ENCODE assay signal across 32 cellular contexts in the genomic region with DNA sequence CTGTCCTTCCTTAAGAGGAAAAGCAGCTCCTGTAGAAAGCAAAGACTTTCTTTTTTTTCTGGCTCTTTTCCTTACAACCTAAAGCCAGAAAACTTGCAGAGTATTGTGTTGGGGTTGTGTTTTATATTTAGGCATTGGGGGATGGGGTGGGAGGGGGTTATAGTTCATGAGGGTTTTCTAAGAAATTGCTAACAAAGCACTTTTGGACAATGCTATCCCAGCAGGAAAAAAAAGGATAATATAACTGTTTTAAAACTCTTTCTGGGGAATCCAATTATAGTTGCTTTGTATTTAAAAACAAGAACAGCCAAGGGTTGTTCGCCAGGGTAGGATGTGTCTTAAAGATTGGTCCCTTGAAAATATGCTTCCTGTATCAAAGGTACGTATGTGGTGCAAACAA.
"Had no signal": no experiment of that assay in that cellular context is flagged by ENCODE, and none has a peak within 500 bp of the region (broad histone marks: within the 10 kb centered on the region; RNA-seq: fewer than 3 reads in every experiment).

No MANE protein-coding gene starts in this region.

- DNase-seq: naive B cell; naive thymus-derived CD8-positive, alpha-beta T cell; nephron progenitor cell; occipital lobe; ovary; posterior cingulate gyrus; psoas muscle; right cardiac atrium; spleen; stimulated activated CD4-positive, alpha-beta T cell treated with anti-CD3 and anti-CD28 coated beads, Interleukin-12 subunit alpha, Interleukin-12 subunit beta, amount 100 ng/mL, for 4 hours; stimulated activated CD4-positive, alpha-beta T cell treated with anti-CD3 and anti-CD28 coated beads, Interleukin-1b, Interleukin-23, amount 100 ng/mL, for 48 hours; stimulated activated CD4-positive, alpha-beta T cell treated with anti-CD3 and anti-CD28 coated beads, Interleukin-4, amount 100 ng/mL, for 1 hour; stimulated activated CD4-positive, alpha-beta T cell treated with anti-CD3 and anti-CD28 coated beads, Interleukin-4, amount 100 ng/mL, for 4 hours; stimulated activated CD8-positive, alpha-beta memory T cell treated with anti-CD3 and anti-CD28 coated beads, Interleukin-4, amount 100 ng/mL, for 48 hours; stimulated activated naive CD4-positive, alpha-beta T cell treated with Interleukin-2 at 50 U/mL for 16 hours; stimulated activated naive CD8-positive, alpha-beta T cell treated with anti-CD3 and anti-CD28 coated beads, Interleukin-15, amount 100 ng/mL, for 72 hours; substantia nigra; testis; tibial artery; transverse colon; upper lobe of right lung; uterus had no signal

- H3K27me3 ChIP-seq: ovary, spleen, suprapubic skin, testis, tibial artery, transverse colon, upper lobe of right lung, uterus had no signal

- H3K79me2 ChIP-seq: parathyroid adenoma had no signal

- H3K9me3 Mint-ChIP-seq: naive B cell; naive thymus-derived CD8-positive, alpha-beta T cell; natural killer cell treated with Interleukin-12 subunit alpha and Interleukin-12 subunit beta and Interleukin-15 and Interleukin-18, amount 100 ng/mL, for 72 hours; nephron progenitor cell; neural crest cell; stimulated activated memory B cell treated with anti-CD40 and anti-IgM and Interleukin-4, amounts not matched to agents 10 μg/mL and 1 μg/mL and 100 μg/mL, for 72 hours; stimulated activated naive CD8-positive, alpha-beta T cell treated with anti-CD3 and anti-CD28 coated beads, Interleukin-15, amount 100 ng/mL, for 72 hours; type B pancreatic cell had no signal

- H3K9ac ChIP-seq: parathyroid adenoma had no signal

- H3K36me3 ChIP-seq: ovary, spleen, suprapubic skin, transverse colon, upper lobe of right lung, uterus had no signal

- ATAC-seq: naive thymus-derived CD8-positive, alpha-beta T cell; natural killer cell treated with Interleukin-12 subunit alpha and Interleukin-12 subunit beta and Interleukin-15 and Interleukin-18, amount 100 ng/mL, for 72 hours; psoas muscle; right cardiac atrium; sciatic nerve; stimulated activated memory B cell treated with anti-CD40 and anti-IgM and Interleukin-4, amounts not matched to agents 10 μg/mL and 1 μg/mL and 100 μg/mL, for 72 hours; stimulated activated naive CD8-positive, alpha-beta T cell treated with anti-CD3 and anti-CD28 coated beads, Interleukin-15, amount 100 ng/mL, for 72 hours; upper lobe of right lung had no signal

- H3K9me3 ChIP-seq: ovary, psoas muscle, spleen, suprapubic skin, testis, tibial artery, transverse colon, upper lobe of right lung, uterus had no signal

- H3K4me3 ChIP-seq: ovary, psoas muscle, skin epidermis, smooth muscle cell, spleen, suprapubic skin, testis, tibial artery, transverse colon, upper lobe of right lung, uterus had no signal

- H3K27me3 Mint-ChIP-seq: naive B cell; naive thymus-derived CD8-positive, alpha-beta T cell; natural killer cell treated with Interleukin-12 subunit alpha and Interleukin-12 subunit beta and Interleukin-15 and Interleukin-18, amount 100 ng/mL, for 72 hours; progenitor cell of endocrine pancreas; stimulated activated memory B cell treated with anti-CD40 and anti-IgM and Interleukin-4, amounts not matched to agents 10 μg/mL and 1 μg/mL and 100 μg/mL, for 72 hours; stimulated activated naive CD8-positive, alpha-beta T cell treated with anti-CD3 and anti-CD28 coated beads, Interleukin-15, amount 100 ng/mL, for 72 hours had no signal

- H3K4me1 Mint-ChIP-seq: naive B cell; naive thymus-derived CD8-positive, alpha-beta T cell had no signal

- H3K4me2 ChIP-seq: smooth muscle cell had no signal

- H2AFZ ChIP-seq: parathyroid adenoma had no signal

- H3K4me1 ChIP-seq: parathyroid adenoma, psoas muscle, spleen, suprapubic skin, testis, tibial artery, transverse colon, upper lobe of right lung, uterus had no signal

- H3K36me3 Mint-ChIP-seq: naive B cell; natural killer cell treated with Interleukin-12 subunit alpha and Interleukin-12 subunit beta and Interleukin-15 and Interleukin-18, amount 100 ng/mL, for 72 hours; type B pancreatic cell had no signal

- H3K4me3 Mint-ChIP-seq: naive B cell; naive thymus-derived CD8-positive, alpha-beta T cell; natural killer cell treated with Interleukin-12 subunit alpha and Interleukin-12 subunit beta and Interleukin-15 and Interleukin-18, amount 100 ng/mL, for 72 hours; nephron progenitor cell; neural crest cell; stimulated activated memory B cell treated with anti-CD40 and anti-IgM and Interleukin-4, amounts not matched to agents 10 μg/mL and 1 μg/mL and 100 μg/mL, for 72 hours; stimulated activated naive CD8-positive, alpha-beta T cell treated with anti-CD3 and anti-CD28 coated beads, Interleukin-15, amount 100 ng/mL, for 72 hours; type B pancreatic cell had no signal

- H3K27ac ChIP-seq: ovary, parathyroid adenoma, psoas muscle, skin epidermis, spleen, suprapubic skin, testis, tibial artery, transverse colon, upper lobe of right lung, uterus had no signal

- H3K27ac Mint-ChIP-seq: naive B cell; naive thymus-derived CD8-positive, alpha-beta T cell; natural killer cell treated with Interleukin-12 subunit alpha and Interleukin-12 subunit beta and Interleukin-15 and Interleukin-18, amount 100 ng/mL, for 72 hours; nephron progenitor cell; progenitor cell of endocrine pancreas; stimulated activated memory B cell treated with anti-CD40 and anti-IgM and Interleukin-4, amounts not matched to agents 10 μg/mL and 1 μg/mL and 100 μg/mL, for 72 hours; stimulated activated naive CD8-positive, alpha-beta T cell treated with anti-CD3 and anti-CD28 coated beads, Interleukin-15, amount 100 ng/mL, for 72 hours; type B pancreatic cell had no signal
